ENCODE assay signal across 8 cellular contexts in genomic region chr9:77488439-77489126, GRCh38.
DNase-seq lines count a peak whose midpoint lies in the region; ATAC-seq, FAIRE-seq and TF ChIP-seq lines count a peak whose summit lies in the region.

No MANE protein-coding gene starts in this region.

- H3K27me3 ChIP-seq in DOHH2 (ENCODE audit: control insufficient read depth, low read length), result no peaks in the 10 kb centered on the region; the same call in 1 of the 2 replicates

- DNase-seq in H54 (ENCODE audit: insufficient read length, low spot score) (no peak), T-helper 17 cell (no peak), iris pigment epithelial cell (ENCODE audit: low read depth) (peak; percentile 30), activated gamma-delta T cell (lab: John Stamatoyannopoulos, UW) (no peak), GF-D8 (lab: John Stamatoyannopoulos, UW) (no peak), nucleus accumbens (lab: John Stamatoyannopoulos, UW) (no peak)

- peak; percentile 50 for FAIRE-seq in H54 (lab: Jason Lieb, UNC)

- H3K27ac ChIP-seq in DOHH2 (ENCODE audit: low read depth, low read length), result no peak overlapping the region

- H3K4me1 Mint-ChIP-seq in T-helper 17 cell, result peaks cover 3% of the 10 kb centered on the region

- peak overlapping the region; percentile 3 for H3K4me3 Mint-ChIP-seq in T-helper 17 cell

- no peak for TF ChIP-seq POLR2A in H54 (IDR thresholded peaks at IDR 0.05; ENCODE audit: low read depth, low read length)

- peak; percentile 42 for TF ChIP-seq CTCF in DOHH2 (IDR thresholded peaks at IDR 0.05; ENCODE audit: low read depth, low read length, poor library complexity, severe bottlenecking)

- no peak overlapping the region for H3K4me2 ChIP-seq in DOHH2 (ENCODE audit: low read length)

- H3F3A ChIP-seq in DOHH2 (ENCODE audit: control insufficient read depth, insufficient read depth), result no peaks in the 10 kb centered on the region

- H3K9me3 ChIP-seq in DOHH2 (ENCODE audit: control insufficient read depth, insufficient read depth, low read length) (no peaks in the 10 kb centered on the region), T-helper 17 cell (ENCODE audit: control insufficient read depth, low read length, poor library complexity, severe bottlenecking) (no peaks in the 10 kb centered on the region)

- ATAC-seq in T-helper 17 cell (no peak), HG02852 (IDR thresholded peaks at IDR 0.05; ENCODE audit: unreplicated experiment) (no peak)

- H3K4me1 ChIP-seq in DOHH2 (ENCODE audit: control insufficient read depth, low read length), result no peaks in the 10 kb centered on the region

- H3K27ac Mint-ChIP-seq in T-helper 17 cell, result no peak overlapping the region

- no peak overlapping the region for H3K4me3 ChIP-seq in DOHH2 (ENCODE audit: low read length)

- H3K9me2 ChIP-seq in DOHH2 (replicated peaks; ENCODE audit: control insufficient read depth, low read length), result no peaks in the 10 kb centered on the region

- H4K20me1 ChIP-seq in DOHH2 (ENCODE audit: control insufficient read depth, insufficient read depth, low read depth, low read length), result no peaks in the 10 kb centered on the region

- H3K36me3 ChIP-seq in DOHH2 (ENCODE audit: control insufficient read depth, low read length), result no peaks in the 10 kb centered on the region

- peaks cover 27% of the 10 kb centered on the region for H3K27me3 Mint-ChIP-seq in T-helper 17 cell

- peaks cover 7% of the 10 kb centered on the region for H3K36me3 Mint-ChIP-seq in T-helper 17 cell (ENCODE audit: low read depth)

- H3K79me2 ChIP-seq in DOHH2 (ENCODE audit: control insufficient read depth, low read length), result no peaks in the 10 kb centered on the region
